10 cellular contexts compared by ENCODE assay signal in genomic region chr4:185033072-185033471, GRCh38. TPM values are rescaled to one million over a fixed set of nuclear protein-coding genes. Genes with fewer than 3 reads are reported as not detected.
"Had no signal": no experiment of that assay in that cellular context is flagged by ENCODE, and none has a peak within 500 bp of the region (broad histone marks: within the 10 kb centered on the region; RNA-seq: fewer than 3 reads in every experiment).

No MANE protein-coding gene starts in this region.

- H2AFZ ChIP-seq: GM23338 had no signal

- H3K4me2 ChIP-seq: GM23338 had no signal

- H3K36me3 ChIP-seq: HAP-1 had no signal

- H3K4me3 ChIP-seq: GM23338, HAP-1 had no signal

- DNase-seq: H7, HFFc6, KBM-7 had no signal

- H3K4me1 ChIP-seq: HAP-1 had no signal

- FAIRE-seq: HTR-8/SVneo had no signal

- H3K9me3 ChIP-seq: HAP-1 had no signal

- ATAC-seq: GM23338, HCT116 had no signal

RNA-seq across cellular contexts. Expression of gene HELT, which starts 14.8 kb away (rescaled TPM):
- total RNA-seq: GM23338, H4, H7, HFFc6, HT-29 had no signal
- polyA plus RNA-seq: GM23338, IgD-negative memory B cell had no signal
